In the genomic region with DNA sequence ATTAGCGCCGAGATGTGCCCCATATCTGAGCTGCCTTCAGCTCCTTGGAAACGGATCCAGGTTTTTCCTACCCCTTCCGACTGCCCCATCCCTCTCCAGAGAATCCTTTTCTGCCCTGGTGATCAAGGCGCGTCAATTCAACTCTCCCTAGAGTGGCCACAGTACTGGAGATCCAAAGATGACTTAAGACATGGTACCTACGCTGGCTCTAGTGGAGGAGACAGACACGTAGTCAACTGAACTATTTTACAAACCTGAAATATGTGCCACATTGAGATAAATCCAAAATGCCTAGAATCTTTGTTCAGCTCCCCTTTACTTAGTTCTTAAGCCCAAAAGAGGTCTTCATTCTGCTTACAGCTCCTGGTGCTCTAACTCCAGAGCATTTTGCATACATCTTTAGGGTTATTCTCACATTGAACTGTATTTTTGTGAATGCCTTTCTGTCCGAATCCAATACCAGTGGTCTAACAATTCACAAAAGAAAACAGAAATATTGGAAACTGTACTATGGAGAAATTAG, we compare ENCODE assay signal across 8 cellular contexts. TPM values are rescaled to one million over a fixed set of nuclear protein-coding genes. Genes with fewer than 3 reads are reported as not detected.
DNase-seq lines count a peak whose midpoint lies in the region; ATAC-seq and TF ChIP-seq lines count a peak whose summit lies in the region.

No MANE protein-coding gene starts in this region.

- peaks cover 4% of the 10 kb centered on the region for H3K27me3 ChIP-seq in hepatocyte

- H3K27me3 Mint-ChIP-seq in activated T-helper 17 cell treated with anti-CD3 and anti-CD28 coated beads, Interleukin-2, amount 50 U/mL, for 72 hours: peaks cover 5% of the 10 kb centered on the region

- H3K27ac Mint-ChIP-seq in activated T-helper 17 cell treated with anti-CD3 and anti-CD28 coated beads, Interleukin-2, amount 50 U/mL, for 72 hours: peak overlapping the region; percentile 98

- DNase-seq in hepatocyte (ENCODE audit: low spot score): no peak
- no peak for DNase-seq in stimulated activated naive CD8-positive, alpha-beta T cell treated with anti-CD3 and anti-CD28 coated beads, Interleukin-15, Interleukin-2, amounts not matched to agents 100 U/mL and 50 U/mL, for 24 hours
- DNase-seq in kidney glomerular epithelial cell (lab: John Stamatoyannopoulos, UW): no peak
- no peak for DNase-seq in NK-92 treated with Interleukin-12 subunit alpha and Interleukin-12 subunit beta, amount 100 ng/mL, for 24 hours (lab: John Stamatoyannopoulos, UW)
- DNase-seq in OCI-M2 (lab: John Stamatoyannopoulos, UW; ENCODE audit: unreplicated experiment): no peak

- H3K9me3 ChIP-seq in hepatocyte (ENCODE audit: low read depth): no peaks in the 10 kb centered on the region

- peak overlapping the region; percentile 99 for H3K27ac ChIP-seq in hepatocyte

- H3K4me1 Mint-ChIP-seq in activated T-helper 17 cell treated with anti-CD3 and anti-CD28 coated beads, Interleukin-2, amount 50 U/mL, for 72 hours: peaks cover 5% of the 10 kb centered on the region

- no peaks in the 10 kb centered on the region for H3K9me2 ChIP-seq in hepatocyte (replicated peaks; ENCODE audit: insufficient read depth)

- peak overlapping the region; percentile 99 for H3K4me3 Mint-ChIP-seq in activated T-helper 17 cell treated with anti-CD3 and anti-CD28 coated beads, Interleukin-2, amount 50 U/mL, for 72 hours

- H3K79me2 ChIP-seq in hepatocyte: peaks cover 38% of the 10 kb centered on the region

- H3K4me2 ChIP-seq in hepatocyte: peak overlapping the region; percentile 88

- TF ChIP-seq CTCF in hepatocyte (IDR thresholded peaks at IDR 0.05; ENCODE audit: poor library complexity): no peak

- peaks cover 31% of the 10 kb centered on the region for H3K36me3 Mint-ChIP-seq in activated T-helper 17 cell treated with anti-CD3 and anti-CD28 coated beads, Interleukin-2, amount 50 U/mL, for 72 hours (ENCODE audit: low read depth)

- H2AFZ ChIP-seq in hepatocyte: peak overlapping the region; percentile 78

- no peaks in the 10 kb centered on the region for H3K9me3 Mint-ChIP-seq in activated T-helper 17 cell treated with anti-CD3 and anti-CD28 coated beads, Interleukin-2, amount 50 U/mL, for 72 hours

- H3K4me3 ChIP-seq in hepatocyte: peak overlapping the region; percentile 53

- 8% methylated on average over 9 of the region's 9 CpGs for WGBS in hepatocyte (ENCODE audit: low lambda C conversion rate, missing lambda C conversion rate)

- ATAC-seq in GM18909 (IDR thresholded peaks at IDR 0.05; ENCODE audit: poor library complexity, unreplicated experiment): peak; percentile 27
- ATAC-seq in HG03025 (IDR thresholded peaks at IDR 0.05; ENCODE audit: low FRiP score, unreplicated experiment): peak; percentile 32
- peak; percentile 24 for ATAC-seq in activated T-helper 17 cell treated with anti-CD3 and anti-CD28 coated beads, Interleukin-2, amount 50 U/mL, for 72 hours (replicated peaks)
- peak; percentile 5 for ATAC-seq in stimulated activated naive CD8-positive, alpha-beta T cell treated with anti-CD3 and anti-CD28 coated beads, Interleukin-15, Interleukin-2, amounts not matched to agents 100 U/mL and 50 U/mL, for 24 hours

- peaks cover 18% of the 10 kb centered on the region for H3K4me1 ChIP-seq in hepatocyte (ENCODE audit: insufficient read depth)

- H3K36me3 ChIP-seq in hepatocyte (replicated peaks; ENCODE audit: insufficient read depth, low read depth): no peaks in the 10 kb centered on the region

- H4K20me1 ChIP-seq in hepatocyte (ENCODE audit: insufficient read depth, poor library complexity, severe bottlenecking): peaks cover 8% of the 10 kb centered on the region

RNA-seq across cellular contexts. Expression of gene TNPO3, which starts 0.4 kb away (rescaled TPM):
- 10 to 100 TPM; 45.8 to 62.6 TPM for total RNA-seq in activated T-helper 17 cell treated with anti-CD3 and anti-CD28 coated beads, Interleukin-2, amount 50 U/mL, for 72 hours
- total RNA-seq in hepatocyte: 32.2 and 35.4 TPM in 2 replicates
- 19.9 and 20.3 TPM in 2 replicates for polyA plus RNA-seq in hepatocyte
